18 cellular contexts compared by ENCODE assay signal in the genomic region with DNA sequence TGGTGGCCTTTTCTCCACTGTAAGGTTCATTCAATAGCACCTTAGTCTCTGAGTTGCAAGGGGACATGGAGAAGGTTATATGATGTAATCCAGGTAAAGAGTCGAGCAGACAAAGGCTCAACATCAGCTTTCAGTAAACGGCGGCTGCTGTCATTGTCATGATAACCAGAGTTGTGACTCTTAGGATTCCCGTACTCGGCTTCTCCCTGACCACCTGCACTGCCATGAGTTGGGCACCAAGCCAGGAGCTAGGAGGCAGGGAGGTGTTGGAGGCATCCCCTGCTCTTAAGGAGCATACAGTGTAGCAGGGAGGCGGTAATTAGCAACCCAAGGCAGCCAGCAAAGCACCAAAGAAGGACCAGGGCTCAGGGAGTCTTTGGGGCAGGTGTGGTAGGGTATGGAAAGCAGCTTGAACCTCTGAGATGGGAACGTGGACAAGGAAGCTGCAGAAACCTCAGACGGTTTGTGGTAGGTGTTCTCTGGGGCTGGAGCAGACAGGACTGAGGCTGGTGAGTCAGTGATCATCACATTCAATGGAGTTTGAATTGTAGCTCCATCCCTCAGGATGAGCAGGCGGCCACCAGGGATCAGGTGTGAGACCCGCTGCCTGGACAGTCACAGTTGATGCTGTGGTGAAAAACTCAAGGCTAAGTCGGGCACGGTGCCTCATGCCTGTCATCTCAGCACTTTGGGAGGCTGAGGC. TPM values are rescaled to one million over a fixed set of nuclear protein-coding genes. Genes with fewer than 3 reads are reported as not detected.
A peak's percentile ranks its signal among the peaks of the same experiment; 100 is the strongest.
DNase-seq lines count a peak whose midpoint lies in the region; ATAC-seq and TF ChIP-seq lines count a peak whose summit lies in the region.
"Had no signal": no experiment of that assay in that cellular context is flagged by ENCODE, and none has a peak within 500 bp of the region (broad histone marks: within the 10 kb centered on the region; RNA-seq: fewer than 3 reads in every experiment).

No MANE protein-coding gene starts in this region.

- H3K27ac ChIP-seq in KOPT-K1 (ENCODE audit: low read depth, low read length, poor library complexity, severe bottlenecking), result peak overlapping the region; percentile 63
- H3K27ac ChIP-seq in thyroid gland, result no peak overlapping the region
- H3K27ac ChIP-seq: right atrium auricular region, uterus had no signal

- DNase-seq in activated naive CD4-positive, alpha-beta T cell treated with anti-CD3 and anti-CD28 coated beads, Interleukin-2, amount 50 U/mL, for 72 hours (ENCODE audit: low spot score in 2 of 2), result no peak
- no peak for DNase-seq in activated naive CD4-positive, alpha-beta T cell (lab: John Stamatoyannopoulos, UW)
- peak; percentile 71 for DNase-seq in SHP77 treated with DMSO at 0.1 percent for 48 hours (lab: John Stamatoyannopoulos, UW)
- DNase-seq in thyroid gland, result peak; percentile 15 to 20
- DNase-seq in superior temporal gyrus (ENCODE audit: extremely low spot score), result no peak
- DNase-seq: activated CD4-positive, alpha-beta T cell treated with anti-CD3 and anti-CD28 coated beads for 48 hours; GOT3; KBM-7; left lung; NCI-H1694 treated with DMSO at 0.1 percent for 48 hours; T-cell; uterus had no signal

- WGBS in thyroid gland, 2 donors, result 56 to 64% methylated on average over 10 to 12 of the region's 12 CpGs

- peak overlapping the region; percentile 11 to 50 for H3K27ac Mint-ChIP-seq in activated naive CD4-positive, alpha-beta T cell treated with anti-CD3 and anti-CD28 coated beads, Interleukin-2, amount 50 U/mL, for 72 hours
- H3K27ac Mint-ChIP-seq: activated T-helper 2 cell treated with anti-CD3 and anti-CD28 coated beads, Interferon-gamma antibody, Interleukin-2, Interleukin-4, amounts not matched to agents 10 μg/mL and 5 μg/mL and 100 μg/mL, durations not matched to agents 14 hours and 24 hours and 36 hours; T-cell had no signal

- H3K36me3 ChIP-seq in KOPT-K1 (ENCODE audit: insufficient read depth, low read length), result no peaks in the 10 kb centered on the region
- H3K36me3 ChIP-seq in thyroid gland, result no peaks in the 10 kb centered on the region
- H3K36me3 ChIP-seq: left lung, right atrium auricular region, uterus had no signal

- no peak for ATAC-seq in activated naive CD4-positive, alpha-beta T cell treated with anti-CD3 and anti-CD28 coated beads, Interleukin-2, amount 50 U/mL, for 72 hours
- no peak for ATAC-seq in GM21367 (IDR thresholded peaks at IDR 0.05; ENCODE audit: unreplicated experiment)
- ATAC-seq: left lung, T-cell had no signal

- no peaks in the 10 kb centered on the region for H3K9me3 Mint-ChIP-seq in activated naive CD4-positive, alpha-beta T cell treated with anti-CD3 and anti-CD28 coated beads, Interleukin-2, amount 50 U/mL, for 72 hours
- H3K9me3 Mint-ChIP-seq: activated T-helper 2 cell treated with anti-CD3 and anti-CD28 coated beads, Interferon-gamma antibody, Interleukin-2, Interleukin-4, amounts not matched to agents 10 μg/mL and 5 μg/mL and 100 μg/mL, durations not matched to agents 14 hours and 24 hours and 36 hours; T-cell had no signal

- TF ChIP-seq CTCF in thyroid gland (IDR thresholded peaks at IDR 0.05), result no peak

- no peak overlapping the region for H3K4me3 ChIP-seq in thyroid gland (replicated peaks in 1 of 3)
- H3K4me3 ChIP-seq: left lung, right atrium auricular region, uterus had no signal

- intact Hi-C loops in thyroid gland (cut with DNase I), result no loop called here

- peaks cover 9 to 21% of the 10 kb centered on the region in 2 donors for H3K4me1 ChIP-seq in thyroid gland
- H3K4me1 ChIP-seq: uterus had no signal

- H3K9me3 ChIP-seq in KOPT-K1 (ENCODE audit: insufficient read depth, low read length, poor library complexity, severe bottlenecking) (no peaks in the 10 kb centered on the region), thyroid gland (no peaks in the 10 kb centered on the region)
- H3K9me3 ChIP-seq: left lung, right atrium auricular region, uterus had no signal

- H3K36me3 Mint-ChIP-seq in activated naive CD4-positive, alpha-beta T cell treated with anti-CD3 and anti-CD28 coated beads, Interleukin-2, amount 50 U/mL, for 72 hours, result peaks cover 0 to 4% of the 10 kb centered on the region in 2 donors
- H3K36me3 Mint-ChIP-seq: CD14-positive monocyte, T-cell had no signal

- no peak for TF ChIP-seq POLR2A in thyroid gland (IDR thresholded peaks at IDR 0.05)

- H3K27me3 ChIP-seq in thyroid gland, result no peaks in the 10 kb centered on the region
- H3K27me3 ChIP-seq: left lung, right atrium auricular region, uterus had no signal

RNA-seq across cellular contexts. Expression of gene LIF, which starts 31.7 kb away (rescaled TPM):
- total RNA-seq in activated naive CD4-positive, alpha-beta T cell treated with anti-CD3 and anti-CD28 coated beads, Interleukin-2, amount 50 U/mL, for 72 hours, result 100 to 1,000 TPM in 1 of 2 donors, 10 to 100 TPM in 1; 68.9 to 522 TPM
- total RNA-seq in thyroid gland, result 1 to 10 TPM in 3 of 4 donors, under 1 TPM in 1; 0.89 to 2.6 (median 2.2) TPM

RNA-seq across cellular contexts. Expression of gene OSM, which starts 51.8 kb away (rescaled TPM):
- total RNA-seq in activated naive CD4-positive, alpha-beta T cell treated with anti-CD3 and anti-CD28 coated beads, Interleukin-2, amount 50 U/mL, for 72 hours, result 10 to 100 TPM; 16.1 to 40.4 TPM
- under 1 TPM in 1 of 4 donors, not detected in 3; 0.40 TPM for total RNA-seq in thyroid gland
- total RNA-seq: dermis microvascular lymphatic vessel endothelial cell had no signal

Comparison
In these comparisons a context has a peak if more than half of its experiments do, and no peak if none do; other contexts are left out.
1. DNase-seq: peak in SHP77 treated with DMSO at 0.1 percent for 48 hours (single experiment) and thyroid gland (2 of 2); none in activated naive CD4-positive, alpha-beta T cell treated with anti-CD3 and anti-CD28 coated beads, Interleukin-2, amount 50 U/mL, for 72 hours (0 of 2), activated naive CD4-positive, alpha-beta T cell (0 of 4) and superior temporal gyrus (single experiment).
2. RNA of gene LIF, which starts 31.7 kb away (total RNA-seq): 68.9 to 522 TPM in activated naive CD4-positive, alpha-beta T cell treated with anti-CD3 and anti-CD28 coated beads, Interleukin-2, amount 50 U/mL, for 72 hours; 0.89 to 2.6 TPM in thyroid gland; every median in the first group is over 10 times any median in the second.
3. RNA of gene OSM, which starts 51.8 kb away (total RNA-seq): 16.1 to 40.4 TPM in activated naive CD4-positive, alpha-beta T cell treated with anti-CD3 and anti-CD28 coated beads, Interleukin-2, amount 50 U/mL, for 72 hours; 0.40 TPM in thyroid gland; every median in the first group is over 10 times any median in the second.